9 cellular contexts compared by ENCODE assay signal in the genomic region with DNA sequence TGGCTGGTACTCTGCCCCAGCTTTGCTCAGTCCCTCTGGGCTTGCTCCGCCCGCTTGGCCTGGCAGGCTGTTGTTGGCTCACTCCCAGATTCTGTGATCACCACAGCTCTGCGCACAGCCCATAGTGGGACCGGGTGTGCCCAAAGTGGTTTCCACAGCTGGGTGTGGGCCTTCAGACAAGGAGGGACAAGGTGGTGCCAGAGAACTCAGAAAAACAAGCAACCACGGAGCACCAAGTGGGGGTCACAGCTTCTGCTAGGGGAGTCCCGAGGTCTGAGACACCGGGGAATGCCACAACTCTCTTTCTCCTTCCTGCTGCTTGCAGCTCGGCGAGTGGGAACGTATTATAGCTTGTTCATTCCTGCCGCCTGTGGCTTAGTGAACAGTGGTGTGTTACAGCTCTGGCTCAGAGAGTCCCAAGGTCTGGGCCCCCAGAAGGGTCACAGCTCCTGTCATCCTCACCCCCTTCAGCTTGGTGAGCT. TPM values are rescaled to one million over a fixed set of nuclear protein-coding genes. Genes with fewer than 3 reads are reported as not detected.
DNase-seq lines count a peak whose midpoint lies in the region; ATAC-seq and TF ChIP-seq lines count a peak whose summit lies in the region.
"Had no signal": no experiment of that assay in that cellular context is flagged by ENCODE, and none has a peak within 500 bp of the region (broad histone marks: within the 10 kb centered on the region; RNA-seq: fewer than 3 reads in every experiment).

No MANE protein-coding gene starts in this region.

- ATAC-seq in HG02610 (IDR thresholded peaks at IDR 0.05; ENCODE audit: unreplicated experiment) (peak; percentile 57), body of pancreas (no peak)
- ATAC-seq: T-cell had no signal

- TF ChIP-seq CTCF in body of pancreas (IDR thresholded peaks at IDR 0.05): no peak

- 54 to 66% methylated on average over 11 of the region's 11 CpGs for WGBS in body of pancreas, 2 donors

- in situ Hi-C loops in Caki2 (cut with HindIII; ENCODE audit: low pct_unique_long_range_greater_than_20kb, low sequenced_read_pairs): no loop called here

- H3K27me3 ChIP-seq in body of pancreas (no peaks in the 10 kb centered on the region), mucosa of rectum (ENCODE audit: control insufficient read depth in 2 of 2, insufficient read depth in 2 of 2, low read length in 2 of 2) (no peaks in the 10 kb centered on the region), SJCRH30 (no peaks in the 10 kb centered on the region)

- H3K27ac ChIP-seq in body of pancreas (no peak overlapping the region), mucosa of rectum (ENCODE audit: low read depth in 2 of 2, low read length in 2 of 2) (peak overlapping the region; percentile 58 to 76), SJCRH30 (no peak overlapping the region)

- H3K4me3 ChIP-seq in body of pancreas (no peak overlapping the region), mucosa of rectum (ENCODE audit: low read length in 2 of 2) (peak overlapping the region; percentile 51 to 54), SJCRH30 (no peak overlapping the region)

- DNase-seq in Caki2 (ENCODE audit: low read depth) (peak; percentile 92), body of pancreas (peak in 3 of 4 donors; percentile 9 to 51 (median 34)), islet precursor cell (no peak), amniotic stem cell (lab: John Stamatoyannopoulos, UW) (no peak), SJCRH30 (no peak), NOMO-1 (lab: John Stamatoyannopoulos, UW; ENCODE audit: unreplicated experiment in 2 of 2) (no peak)

- peaks cover 5% of the 10 kb centered on the region for H3K4me1 ChIP-seq in body of pancreas
- peaks cover 5 to 18% of the 10 kb centered on the region in 2 donors for H3K4me1 ChIP-seq in mucosa of rectum (ENCODE audit: control insufficient read depth in 2 of 2, insufficient read depth in 2 of 2, low read length in 2 of 2)
- no peaks in the 10 kb centered on the region for H3K4me1 ChIP-seq in SJCRH30

- intact Hi-C loops in body of pancreas (cut with DNase I): no loop called here

- no peaks in the 10 kb centered on the region for H3K36me3 ChIP-seq in body of pancreas (replicated peaks in 1 of 2; ENCODE audit: insufficient read depth in 1 of 2, low read depth in 2 of 2)
- no peaks in the 10 kb centered on the region for H3K36me3 ChIP-seq in mucosa of rectum (ENCODE audit: control insufficient read depth in 2 of 2, insufficient read depth in 2 of 2, low read length in 2 of 2)
- H3K36me3 ChIP-seq in SJCRH30: no peaks in the 10 kb centered on the region

- H3K9ac ChIP-seq in mucosa of rectum (ENCODE audit: low read depth in 1 of 2, low read length in 2 of 2): peak overlapping the region; percentile 46 to 47

- TF ChIP-seq POLR2A in body of pancreas (IDR thresholded peaks at IDR 0.05): no peak

- H3K9me3 ChIP-seq in body of pancreas (no peaks in the 10 kb centered on the region), mucosa of rectum (ENCODE audit: control insufficient read depth in 2 of 2, low read length in 2 of 2) (no peaks in the 10 kb centered on the region), SJCRH30 (replicated peaks) (no peaks in the 10 kb centered on the region)

RNA-seq across cellular contexts. Expression of a gene that starts 9.1 kb away (rescaled TPM):
- 132 and 187 TPM in 2 replicates for total RNA-seq in Caki2 (2014; rRNA removed; shearing (Covaris generic); ENCODE audit: low replicate concordance)
- under 1 TPM; 0.33 to 0.78 TPM for total RNA-seq in body of pancreas
- 0.02 TPM in 1 of 2 replicates, not detected in the other for total RNA-seq in SJCRH30 (2014; rRNA removed; shearing (Covaris generic))

Comparison
In these comparisons a context has a peak if more than half of its experiments do, and no peak if none do; other contexts are left out.
1. DNase-seq: peak in Caki2 (single experiment) and body of pancreas (3 of 4); none in islet precursor cell (single experiment), amniotic stem cell (single experiment), SJCRH30 (0 of 2) and NOMO-1 (0 of 2).
2. H3K27ac ChIP-seq: peak in mucosa of rectum (2 of 2); none in body of pancreas (0 of 4) and SJCRH30 (single experiment).
3. H3K4me3 ChIP-seq: peak in mucosa of rectum (2 of 2); none in body of pancreas (0 of 2) and SJCRH30 (single experiment).
4. RNA of a gene that starts 9.1 kb away (total RNA-seq): 132 to 187 TPM in Caki2; 0.33 to 0.78 TPM in body of pancreas and 0.02 TPM in SJCRH30; every median in the first group is over 10 times any median in the second.